Comparison of ENCODE assay signal across 12 cellular contexts in the genomic region with DNA sequence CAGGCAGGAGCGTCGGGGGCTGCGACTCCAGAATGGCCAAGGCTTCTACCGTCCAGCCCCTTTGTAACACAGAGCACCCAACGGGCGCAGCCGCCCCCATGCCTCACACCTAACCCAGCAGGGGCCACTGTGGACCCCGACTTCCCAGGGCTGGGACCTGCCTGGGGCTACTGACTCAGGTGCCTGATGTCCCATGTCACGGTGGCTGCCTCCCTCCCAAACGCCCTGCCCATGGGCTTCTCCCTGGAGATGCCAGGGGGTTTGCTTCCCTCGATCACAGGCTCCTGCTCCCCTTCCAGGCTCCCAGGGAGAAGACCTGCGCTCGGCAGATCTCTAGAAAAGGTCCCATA.
"Had no signal": no experiment of that assay in that cellular context is flagged by ENCODE, and none has a peak within 500 bp of the region (broad histone marks: within the 10 kb centered on the region; RNA-seq: fewer than 3 reads in every experiment).

No MANE protein-coding gene starts in this region.

- H3K27ac ChIP-seq: body of pancreas, thoracic aorta, VCaP had no signal

- H3K4me1 ChIP-seq: body of pancreas had no signal

- H3K9me3 ChIP-seq: body of pancreas, stomach, thoracic aorta had no signal

- H3K27me3 ChIP-seq: body of pancreas had no signal

- ATAC-seq: activated naive CD4-positive, alpha-beta T cell treated with anti-CD3 and anti-CD28 coated beads, Interleukin-2, amount 50 U/mL, for 72 hours; body of pancreas; T-cell had no signal

- H3K36me3 ChIP-seq: stomach, thoracic aorta had no signal

- DNase-seq: activated CD4-positive, alpha-beta memory T cell treated with anti-CD3 and anti-CD28 coated beads for 36 hours; amniotic stem cell; central memory CD4-positive, alpha-beta T cell; effector memory CD4-positive, alpha-beta T cell; hippocampal formation; stimulated activated CD4-positive, alpha-beta T cell treated with anti-CD3 and anti-CD28 coated beads, Interleukin-4, amount 100 ng/mL, for 4 hours; stomach had no signal

- H3K4me3 ChIP-seq: body of pancreas, stomach, thoracic aorta had no signal
